ENCODE assay signal across 8 cellular contexts in genomic region chr11:117226388-117227385, GRCh38. TPM values are rescaled to one million over a fixed set of nuclear protein-coding genes. Genes with fewer than 3 reads are reported as not detected.
DNase-seq lines count a peak whose midpoint lies in the region; ATAC-seq and TF ChIP-seq lines count a peak whose summit lies in the region.

No MANE protein-coding gene starts in this region.

- CTCF ChIA-PET in activated B cell treated with CpG ODN at 0.5 μM for 24 hours (lab: Charles Lee): interaction anchor here (0.8 to 8.1 kb wide), 21 partner anchors 15 to 590 kb away, joined by 3 to 119 read pairs (median 4); partner anchors contain the start of genes PAFAH1B2, SIDT2 and SIK3

- H3K9me3 Mint-ChIP-seq in activated B cell treated with CpG ODN at 0.5 μM for 24 hours: no peaks in the 10 kb centered on the region

- H3K4me3 Mint-ChIP-seq in activated B cell treated with CpG ODN at 0.5 μM for 24 hours: no peak overlapping the region

- ATAC-seq in HG03460 (IDR thresholded peaks at IDR 0.05; ENCODE audit: unreplicated experiment): peak; percentile 56
- ATAC-seq in activated B cell treated with CpG ODN at 0.5 μM for 24 hours (ENCODE audit: low read depth): peak; percentile 64
- ATAC-seq in upper lobe of right lung: peak; percentile 93

- no peaks in the 10 kb centered on the region for H3K27me3 Mint-ChIP-seq in activated B cell treated with CpG ODN at 0.5 μM for 24 hours

- peaks cover 87% of the 10 kb centered on the region for H3K36me3 Mint-ChIP-seq in activated B cell treated with CpG ODN at 0.5 μM for 24 hours (ENCODE audit: low read depth)

- H3K36me3 ChIP-seq in upper lobe of right lung: peaks cover 72% of the 10 kb centered on the region

- H3K27ac Mint-ChIP-seq in activated B cell treated with CpG ODN at 0.5 μM for 24 hours: peak overlapping the region; percentile 80

- H3K4me1 Mint-ChIP-seq in activated B cell treated with CpG ODN at 0.5 μM for 24 hours: peaks cover 40% of the 10 kb centered on the region

- H3K4me3 ChIP-seq in upper lobe of right lung: no peak overlapping the region

- intact Hi-C loops in activated B cell treated with CpG ODN at 0.5 μM for 24 hours (cut with micrococcal nuclease): loop anchor here (1.0 to 2.0 kb wide), 7 partner anchors 38 to 494 kb away; partner anchors contain the start of gene APOA5
- intact Hi-C loops in upper lobe of right lung (cut with DNase I): loop anchor here (10.0 kb wide), 1 partner anchor 122 kb away; no protein-coding TSS in a partner anchor

- TF ChIP-seq CTCF in activated B cell treated with CpG ODN at 0.5 μM for 24 hours (IDR thresholded peaks at IDR 0.05) (no peak), upper lobe of right lung (IDR thresholded peaks at IDR 0.05) (peak; percentile 85)

- H3K27ac ChIP-seq in upper lobe of right lung: no peak overlapping the region

- peak; percentile 19 for DNase-seq in activated CD8-positive, alpha-beta memory T cell treated with anti-CD3 and anti-CD28 coated beads, Interleukin-2, amount 50 U/mL, for 1 hour (ENCODE audit: extremely low read depth)
- DNase-seq in activated CD8-positive, alpha-beta memory T cell treated with anti-CD3 and anti-CD28 coated beads, Interleukin-2, amount 50 U/mL, for 4 hours: no peak
- DNase-seq in NCI-H446 treated with DMSO at 0.1 percent for 48 hours (lab: John Stamatoyannopoulos, UW) (peak; percentile 71), activated B cell treated with CpG ODN at 0.5 μM for 24 hours (no peak), epidermal melanocyte (ENCODE audit: insufficient read length, low spot score) (peak; percentile 55), midbrain (lab: John Stamatoyannopoulos, UW) (peak; percentile 83), upper lobe of right lung (no peak)

- POLR2A ChIA-PET in activated B cell treated with CpG ODN at 0.5 μM for 24 hours (lab: Charles Lee): interaction anchor here (0.5 to 3.0 kb wide), 9 partner anchors 25 to 310 kb away, joined by 3 to 45 read pairs (median 4); partner anchors contain the start of genes PAFAH1B2 and SIDT2

- H3K9me3 ChIP-seq in upper lobe of right lung: no peaks in the 10 kb centered on the region

- H3K27me3 ChIP-seq in upper lobe of right lung: no peaks in the 10 kb centered on the region

- H3K4me1 ChIP-seq in upper lobe of right lung: peaks cover 14% of the 10 kb centered on the region

RNA-seq across cellular contexts. Expression of gene PCSK7, which starts 5.2 kb away (rescaled TPM):
- total RNA-seq in activated B cell treated with CpG ODN at 0.5 μM for 24 hours (274 and 341 TPM in 2 replicates), upper lobe of right lung (57.8 TPM)

RNA-seq across cellular contexts. Expression of gene RNF214, which starts 5.8 kb away (rescaled TPM):
- total RNA-seq in activated B cell treated with CpG ODN at 0.5 μM for 24 hours (18.7 and 22.3 TPM in 2 replicates), upper lobe of right lung (27.1 TPM)

RNA-seq across cellular contexts. Expression of gene TAGLN, which starts 27.5 kb away (rescaled TPM):
- 14.2 and 17.9 TPM in 2 replicates for total RNA-seq in activated B cell treated with CpG ODN at 0.5 μM for 24 hours
- 465 TPM for total RNA-seq in upper lobe of right lung

RNA-seq across cellular contexts. Expression of gene SIDT2, which starts 48.1 kb away (rescaled TPM):
- 96.7 and 115 TPM in 2 replicates for total RNA-seq in activated B cell treated with CpG ODN at 0.5 μM for 24 hours
- total RNA-seq in upper lobe of right lung: 107 TPM

Comparison
In these comparisons a context has a peak if more than half of its experiments do, and no peak if none do; other contexts are left out.
1. DNase-seq: peak in activated CD8-positive, alpha-beta memory T cell treated with anti-CD3 and anti-CD28 coated beads, Interleukin-2, amount 50 U/mL, for 1 hour (single experiment), NCI-H446 treated with DMSO at 0.1 percent for 48 hours (single experiment), epidermal melanocyte (single experiment) and midbrain (single experiment); none in activated CD8-positive, alpha-beta memory T cell treated with anti-CD3 and anti-CD28 coated beads, Interleukin-2, amount 50 U/mL, for 4 hours (single experiment), activated B cell treated with CpG ODN at 0.5 μM for 24 hours (single experiment) and upper lobe of right lung (single experiment).
2. RNA of gene TAGLN, which starts 27.5 kb away (total RNA-seq): 465 TPM in upper lobe of right lung (single experiment); 14.2 to 17.9 TPM in activated B cell treated with CpG ODN at 0.5 μM for 24 hours; every median in the first group is over 10 times any median in the second.
3. Peak in every context shown above with its lines, with median percentiles within 50 percentile points of each other: ATAC-seq.